2 cellular contexts compared by ENCODE assay signal in the genomic region with DNA sequence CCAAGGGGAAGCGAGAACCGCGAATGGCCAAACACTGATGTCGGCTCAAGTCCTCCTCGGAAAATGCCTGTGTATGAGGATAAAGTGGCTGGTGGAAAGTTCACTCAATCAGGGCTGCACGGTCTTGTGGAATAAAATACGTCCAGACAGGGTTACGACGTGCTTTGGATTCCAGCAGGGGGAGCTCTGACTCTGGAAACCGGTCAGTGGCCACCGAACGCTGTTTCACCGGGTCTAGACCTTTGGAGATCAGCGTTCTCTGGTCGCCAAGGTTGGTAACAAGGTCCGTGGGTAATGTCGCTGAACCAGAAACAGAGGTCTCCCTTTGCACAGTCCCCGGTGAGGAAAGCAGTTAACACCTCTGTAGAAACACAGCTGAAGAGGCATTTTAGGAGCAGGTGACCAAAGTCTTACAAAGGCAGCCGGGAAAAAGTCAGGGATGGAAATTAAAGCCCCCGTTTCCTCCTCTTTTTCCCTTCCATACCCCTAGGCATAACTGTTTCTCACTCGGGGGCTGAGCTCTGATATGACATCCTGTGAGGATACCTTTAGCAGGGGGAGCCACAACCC.
A peak's percentile ranks its signal among the peaks of the same experiment; 100 is the strongest.
TF ChIP-seq lines count a peak whose summit lies in the region.

No MANE protein-coding gene starts in this region.

TF ChIP-seq in HEK293, 187 proteins besides CTCF, POLR2A, EP300 and RAD21 (continued from another document and continues in another):
- TF ChIP-seq, protein P1, sequence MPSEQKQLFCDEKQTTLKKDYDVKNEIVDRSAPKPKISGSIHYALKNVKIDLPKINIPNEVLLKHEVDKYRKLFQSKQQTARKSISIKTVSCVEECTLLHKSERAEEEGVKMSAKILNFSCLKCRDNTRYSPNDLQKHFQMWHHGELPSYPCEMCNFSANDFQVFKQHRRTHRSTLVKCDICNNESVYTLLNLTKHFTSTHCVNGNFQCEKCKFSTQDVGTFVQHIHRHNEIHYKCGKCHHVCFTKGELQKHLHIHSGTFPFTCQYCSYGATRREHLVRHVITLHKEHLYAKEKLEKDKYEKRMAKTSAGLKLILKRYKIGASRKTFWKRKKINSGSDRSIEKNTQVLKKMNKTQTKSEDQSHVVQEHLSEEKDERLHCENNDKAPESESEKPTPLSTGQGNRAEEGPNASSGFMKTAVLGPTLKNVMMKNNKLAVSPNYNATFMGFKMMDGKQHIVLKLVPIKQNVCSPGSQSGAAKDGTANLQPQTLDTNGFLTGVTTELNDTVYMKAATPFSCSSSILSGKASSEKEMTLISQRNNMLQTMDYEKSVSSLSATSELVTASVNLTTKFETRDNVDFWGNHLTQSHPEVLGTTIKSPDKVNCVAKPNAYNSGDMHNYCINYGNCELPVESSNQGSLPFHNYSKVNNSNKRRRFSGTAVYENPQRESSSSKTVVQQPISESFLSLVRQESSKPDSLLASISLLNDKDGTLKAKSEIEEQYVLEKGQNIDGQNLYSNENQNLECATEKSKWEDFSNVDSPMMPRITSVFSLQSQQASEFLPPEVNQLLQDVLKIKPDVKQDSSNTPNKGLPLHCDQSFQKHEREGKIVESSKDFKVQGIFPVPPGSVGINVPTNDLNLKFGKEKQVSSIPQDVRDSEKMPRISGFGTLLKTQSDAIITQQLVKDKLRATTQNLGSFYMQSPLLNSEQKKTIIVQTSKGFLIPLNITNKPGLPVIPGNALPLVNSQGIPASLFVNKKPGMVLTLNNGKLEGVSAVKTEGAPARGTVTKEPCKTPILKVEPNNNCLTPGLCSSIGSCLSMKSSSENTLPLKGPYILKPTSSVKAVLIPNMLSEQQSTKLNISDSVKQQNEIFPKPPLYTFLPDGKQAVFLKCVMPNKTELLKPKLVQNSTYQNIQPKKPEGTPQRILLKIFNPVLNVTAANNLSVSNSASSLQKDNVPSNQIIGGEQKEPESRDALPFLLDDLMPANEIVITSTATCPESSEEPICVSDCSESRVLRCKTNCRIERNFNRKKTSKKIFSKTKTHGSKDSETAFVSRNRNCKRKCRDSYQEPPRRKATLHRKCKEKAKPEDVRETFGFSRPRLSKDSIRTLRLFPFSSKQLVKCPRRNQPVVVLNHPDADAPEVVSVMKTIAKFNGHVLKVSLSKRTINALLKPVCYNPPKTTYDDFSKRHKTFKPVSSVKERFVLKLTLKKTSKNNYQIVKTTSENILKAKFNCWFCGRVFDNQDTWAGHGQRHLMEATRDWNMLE (tag by site-specific recombination; conservative IDR thresholded peaks at IDR 0.05; ENCODE audit: low read depth): no peak
- TF ChIP-seq TCF7L2 (IDR thresholded peaks at IDR 0.05; ENCODE audit: borderline replicate concordance, low read depth, low read length): no peak
- TF ChIP-seq, protein P2, sequence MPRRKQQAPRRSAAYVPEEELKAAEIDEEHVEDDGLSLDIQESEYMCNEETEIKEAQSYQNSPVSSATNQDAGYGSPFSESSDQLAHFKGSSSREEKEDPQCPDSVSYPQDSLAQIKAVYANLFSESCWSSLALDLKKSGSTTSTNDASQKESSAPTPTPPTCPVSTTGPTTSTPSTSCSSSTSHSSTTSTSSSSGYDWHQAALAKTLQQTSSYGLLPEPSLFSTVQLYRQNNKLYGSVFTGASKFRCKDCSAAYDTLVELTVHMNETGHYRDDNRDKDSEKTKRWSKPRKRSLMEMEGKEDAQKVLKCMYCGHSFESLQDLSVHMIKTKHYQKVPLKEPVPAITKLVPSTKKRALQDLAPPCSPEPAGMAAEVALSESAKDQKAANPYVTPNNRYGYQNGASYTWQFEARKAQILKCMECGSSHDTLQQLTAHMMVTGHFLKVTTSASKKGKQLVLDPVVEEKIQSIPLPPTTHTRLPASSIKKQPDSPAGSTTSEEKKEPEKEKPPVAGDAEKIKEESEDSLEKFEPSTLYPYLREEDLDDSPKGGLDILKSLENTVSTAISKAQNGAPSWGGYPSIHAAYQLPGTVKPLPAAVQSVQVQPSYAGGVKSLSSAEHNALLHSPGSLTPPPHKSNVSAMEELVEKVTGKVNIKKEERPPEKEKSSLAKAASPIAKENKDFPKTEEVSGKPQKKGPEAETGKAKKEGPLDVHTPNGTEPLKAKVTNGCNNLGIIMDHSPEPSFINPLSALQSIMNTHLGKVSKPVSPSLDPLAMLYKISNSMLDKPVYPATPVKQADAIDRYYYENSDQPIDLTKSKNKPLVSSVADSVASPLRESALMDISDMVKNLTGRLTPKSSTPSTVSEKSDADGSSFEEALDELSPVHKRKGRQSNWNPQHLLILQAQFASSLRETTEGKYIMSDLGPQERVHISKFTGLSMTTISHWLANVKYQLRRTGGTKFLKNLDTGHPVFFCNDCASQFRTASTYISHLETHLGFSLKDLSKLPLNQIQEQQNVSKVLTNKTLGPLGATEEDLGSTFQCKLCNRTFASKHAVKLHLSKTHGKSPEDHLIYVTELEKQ (tag by site-specific recombination; IDR thresholded peaks at IDR 0.05; ENCODE audit: borderline replicate concordance): no peak
- no peak for TF ChIP-seq GLI2 (tag by site-specific recombination; IDR thresholded peaks at IDR 0.05; ENCODE audit: borderline replicate concordance, low read depth)
- no peak for TF ChIP-seq ZNF843 (tag by site-specific recombination; IDR thresholded peaks at IDR 0.05)
- TF ChIP-seq ZNF76 (tag by site-specific recombination; IDR thresholded peaks at IDR 0.05; ENCODE audit: borderline replicate concordance, low read depth): no peak
- no peak for TF ChIP-seq ZNF785 (tag by site-specific recombination; IDR thresholded peaks at IDR 0.05)
- no peak for TF ChIP-seq ZNF140 (tag by site-specific recombination; IDR thresholded peaks at IDR 0.05)
- TF ChIP-seq ZBTB20 (tag by site-specific recombination; IDR thresholded peaks at IDR 0.05): no peak
- no peak for TF ChIP-seq OSR2 (tag by site-specific recombination; IDR thresholded peaks at IDR 0.05)
- TF ChIP-seq ZNF707 (tag by site-specific recombination; IDR thresholded peaks at IDR 0.05): no peak
- TF ChIP-seq, protein P3, sequence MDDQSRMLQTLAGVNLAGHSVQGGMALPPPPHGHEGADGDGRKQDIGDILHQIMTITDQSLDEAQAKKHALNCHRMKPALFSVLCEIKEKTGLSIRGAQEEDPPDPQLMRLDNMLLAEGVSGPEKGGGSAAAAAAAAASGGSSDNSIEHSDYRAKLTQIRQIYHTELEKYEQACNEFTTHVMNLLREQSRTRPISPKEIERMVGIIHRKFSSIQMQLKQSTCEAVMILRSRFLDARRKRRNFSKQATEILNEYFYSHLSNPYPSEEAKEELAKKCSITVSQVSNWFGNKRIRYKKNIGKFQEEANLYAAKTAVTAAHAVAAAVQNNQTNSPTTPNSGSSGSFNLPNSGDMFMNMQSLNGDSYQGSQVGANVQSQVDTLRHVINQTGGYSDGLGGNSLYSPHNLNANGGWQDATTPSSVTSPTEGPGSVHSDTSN (CRISPR knock-in tag; IDR thresholded peaks at IDR 0.05): no peak
- TF ChIP-seq, protein P4, sequence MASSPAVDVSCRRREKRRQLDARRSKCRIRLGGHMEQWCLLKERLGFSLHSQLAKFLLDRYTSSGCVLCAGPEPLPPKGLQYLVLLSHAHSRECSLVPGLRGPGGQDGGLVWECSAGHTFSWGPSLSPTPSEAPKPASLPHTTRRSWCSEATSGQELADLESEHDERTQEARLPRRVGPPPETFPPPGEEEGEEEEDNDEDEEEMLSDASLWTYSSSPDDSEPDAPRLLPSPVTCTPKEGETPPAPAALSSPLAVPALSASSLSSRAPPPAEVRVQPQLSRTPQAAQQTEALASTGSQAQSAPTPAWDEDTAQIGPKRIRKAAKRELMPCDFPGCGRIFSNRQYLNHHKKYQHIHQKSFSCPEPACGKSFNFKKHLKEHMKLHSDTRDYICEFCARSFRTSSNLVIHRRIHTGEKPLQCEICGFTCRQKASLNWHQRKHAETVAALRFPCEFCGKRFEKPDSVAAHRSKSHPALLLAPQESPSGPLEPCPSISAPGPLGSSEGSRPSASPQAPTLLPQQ (tag by site-specific recombination; IDR thresholded peaks at IDR 0.05): no peak
- no peak for TF ChIP-seq ZNF777 (tag by site-specific recombination; IDR thresholded peaks at IDR 0.05; ENCODE audit: borderline replicate concordance)
- no peak for TF ChIP-seq ZNF621 (tag by site-specific recombination; IDR thresholded peaks at IDR 0.05)

TF ChIP-seq in GM12878, 131 proteins besides CTCF, POLR2A, EP300 and RAD21 (continued from another document):
- TF ChIP-seq HDAC6 (IDR thresholded peaks at IDR 0.05; ENCODE audit: unreplicated experiment) (no peak), ZNF622 (IDR thresholded peaks at IDR 0.05) (no peak), RELA (IDR thresholded peaks at IDR 0.05; ENCODE audit: borderline replicate concordance, partially characterized antibody) (no peak), SMAD1 (IDR thresholded peaks at IDR 0.05; ENCODE audit: low read depth, partially characterized antibody) (no peak), BMI1 (IDR thresholded peaks at IDR 0.05; ENCODE audit: borderline replicate concordance) (no peak), SMC3 (IDR thresholded peaks at IDR 0.05; ENCODE audit: borderline replicate concordance, low read length) (peak; percentile 86), NFYA (IDR thresholded peaks at IDR 0.05; ENCODE audit: borderline replicate concordance, low read depth, low read length) (no peak), JUNB (IDR thresholded peaks at IDR 0.05) (no peak), SMARCA5 (IDR thresholded peaks at IDR 0.05) (0 out of 2 replicates have a peak, but pooled peaks have one; percentile 37), YY1 (IDR thresholded peaks at IDR 0.05; ENCODE audit: low read depth, low read length) (peak; percentile 70), POU2F2 (IDR thresholded peaks at IDR 0.05; ENCODE audit: borderline replicate concordance, low read depth, low read length) (0 out of 3 replicates have a peak, but pooled peaks have one; percentile 12), SUPT20H (IDR thresholded peaks at IDR 0.05; ENCODE audit: borderline replicate concordance, control insufficient read depth, low read depth, low read length) (no peak), SIN3A (IDR thresholded peaks at IDR 0.05; ENCODE audit: low read depth, low read length) (no peak), EGR1 (IDR thresholded peaks at IDR 0.05; ENCODE audit: borderline replicate concordance in 1 of 2, low read depth in 2 of 2, low read length in 2 of 2) (no peak)
- TF ChIP-seq, protein P5, sequence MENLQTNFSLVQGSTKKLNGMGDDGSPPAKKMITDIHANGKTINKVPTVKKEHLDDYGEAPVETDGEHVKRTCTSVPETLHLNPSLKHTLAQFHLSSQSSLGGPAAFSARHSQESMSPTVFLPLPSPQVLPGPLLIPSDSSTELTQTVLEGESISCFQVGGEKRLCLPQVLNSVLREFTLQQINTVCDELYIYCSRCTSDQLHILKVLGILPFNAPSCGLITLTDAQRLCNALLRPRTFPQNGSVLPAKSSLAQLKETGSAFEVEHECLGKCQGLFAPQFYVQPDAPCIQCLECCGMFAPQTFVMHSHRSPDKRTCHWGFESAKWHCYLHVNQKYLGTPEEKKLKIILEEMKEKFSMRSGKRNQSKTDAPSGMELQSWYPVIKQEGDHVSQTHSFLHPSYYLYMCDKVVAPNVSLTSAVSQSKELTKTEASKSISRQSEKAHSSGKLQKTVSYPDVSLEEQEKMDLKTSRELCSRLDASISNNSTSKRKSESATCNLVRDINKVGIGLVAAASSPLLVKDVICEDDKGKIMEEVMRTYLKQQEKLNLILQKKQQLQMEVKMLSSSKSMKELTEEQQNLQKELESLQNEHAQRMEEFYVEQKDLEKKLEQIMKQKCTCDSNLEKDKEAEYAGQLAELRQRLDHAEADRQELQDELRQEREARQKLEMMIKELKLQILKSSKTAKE (IDR thresholded peaks at IDR 0.05; ENCODE audit: low read depth, poor library complexity, severe bottlenecking): no peak
- TF ChIP-seq, protein P6, sequence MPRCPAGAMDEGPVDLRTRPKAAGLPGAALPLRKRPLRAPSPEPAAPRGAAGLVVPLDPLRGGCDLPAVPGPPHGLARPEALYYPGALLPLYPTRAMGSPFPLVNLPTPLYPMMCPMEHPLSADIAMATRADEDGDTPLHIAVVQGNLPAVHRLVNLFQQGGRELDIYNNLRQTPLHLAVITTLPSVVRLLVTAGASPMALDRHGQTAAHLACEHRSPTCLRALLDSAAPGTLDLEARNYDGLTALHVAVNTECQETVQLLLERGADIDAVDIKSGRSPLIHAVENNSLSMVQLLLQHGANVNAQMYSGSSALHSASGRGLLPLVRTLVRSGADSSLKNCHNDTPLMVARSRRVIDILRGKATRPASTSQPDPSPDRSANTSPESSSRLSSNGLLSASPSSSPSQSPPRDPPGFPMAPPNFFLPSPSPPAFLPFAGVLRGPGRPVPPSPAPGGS (IDR thresholded peaks at IDR 0.05; ENCODE audit: borderline replicate concordance, insufficient read depth, low read depth, low read length, poor library complexity, severe bottlenecking): no peak
- TF ChIP-seq, protein P7, sequence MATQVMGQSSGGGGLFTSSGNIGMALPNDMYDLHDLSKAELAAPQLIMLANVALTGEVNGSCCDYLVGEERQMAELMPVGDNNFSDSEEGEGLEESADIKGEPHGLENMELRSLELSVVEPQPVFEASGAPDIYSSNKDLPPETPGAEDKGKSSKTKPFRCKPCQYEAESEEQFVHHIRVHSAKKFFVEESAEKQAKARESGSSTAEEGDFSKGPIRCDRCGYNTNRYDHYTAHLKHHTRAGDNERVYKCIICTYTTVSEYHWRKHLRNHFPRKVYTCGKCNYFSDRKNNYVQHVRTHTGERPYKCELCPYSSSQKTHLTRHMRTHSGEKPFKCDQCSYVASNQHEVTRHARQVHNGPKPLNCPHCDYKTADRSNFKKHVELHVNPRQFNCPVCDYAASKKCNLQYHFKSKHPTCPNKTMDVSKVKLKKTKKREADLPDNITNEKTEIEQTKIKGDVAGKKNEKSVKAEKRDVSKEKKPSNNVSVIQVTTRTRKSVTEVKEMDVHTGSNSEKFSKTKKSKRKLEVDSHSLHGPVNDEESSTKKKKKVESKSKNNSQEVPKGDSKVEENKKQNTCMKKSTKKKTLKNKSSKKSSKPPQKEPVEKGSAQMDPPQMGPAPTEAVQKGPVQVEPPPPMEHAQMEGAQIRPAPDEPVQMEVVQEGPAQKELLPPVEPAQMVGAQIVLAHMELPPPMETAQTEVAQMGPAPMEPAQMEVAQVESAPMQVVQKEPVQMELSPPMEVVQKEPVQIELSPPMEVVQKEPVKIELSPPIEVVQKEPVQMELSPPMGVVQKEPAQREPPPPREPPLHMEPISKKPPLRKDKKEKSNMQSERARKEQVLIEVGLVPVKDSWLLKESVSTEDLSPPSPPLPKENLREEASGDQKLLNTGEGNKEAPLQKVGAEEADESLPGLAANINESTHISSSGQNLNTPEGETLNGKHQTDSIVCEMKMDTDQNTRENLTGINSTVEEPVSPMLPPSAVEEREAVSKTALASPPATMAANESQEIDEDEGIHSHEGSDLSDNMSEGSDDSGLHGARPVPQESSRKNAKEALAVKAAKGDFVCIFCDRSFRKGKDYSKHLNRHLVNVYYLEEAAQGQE (IDR thresholded peaks at IDR 0.05; ENCODE audit: low read depth, low read length): no peak
- TF ChIP-seq, protein P8, sequence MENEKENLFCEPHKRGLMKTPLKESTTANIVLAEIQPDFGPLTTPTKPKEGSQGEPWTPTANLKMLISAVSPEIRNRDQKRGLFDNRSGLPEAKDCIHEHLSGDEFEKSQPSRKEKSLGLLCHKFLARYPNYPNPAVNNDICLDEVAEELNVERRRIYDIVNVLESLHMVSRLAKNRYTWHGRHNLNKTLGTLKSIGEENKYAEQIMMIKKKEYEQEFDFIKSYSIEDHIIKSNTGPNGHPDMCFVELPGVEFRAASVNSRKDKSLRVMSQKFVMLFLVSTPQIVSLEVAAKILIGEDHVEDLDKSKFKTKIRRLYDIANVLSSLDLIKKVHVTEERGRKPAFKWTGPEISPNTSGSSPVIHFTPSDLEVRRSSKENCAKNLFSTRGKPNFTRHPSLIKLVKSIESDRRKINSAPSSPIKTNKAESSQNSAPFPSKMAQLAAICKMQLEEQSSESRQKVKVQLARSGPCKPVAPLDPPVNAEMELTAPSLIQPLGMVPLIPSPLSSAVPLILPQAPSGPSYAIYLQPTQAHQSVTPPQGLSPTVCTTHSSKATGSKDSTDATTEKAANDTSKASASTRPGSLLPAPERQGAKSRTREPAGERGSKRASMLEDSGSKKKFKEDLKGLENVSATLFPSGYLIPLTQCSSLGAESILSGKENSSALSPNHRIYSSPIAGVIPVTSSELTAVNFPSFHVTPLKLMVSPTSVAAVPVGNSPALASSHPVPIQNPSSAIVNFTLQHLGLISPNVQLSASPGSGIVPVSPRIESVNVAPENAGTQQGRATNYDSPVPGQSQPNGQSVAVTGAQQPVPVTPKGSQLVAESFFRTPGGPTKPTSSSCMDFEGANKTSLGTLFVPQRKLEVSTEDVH (IDR thresholded peaks at IDR 0.05; ENCODE audit: low read depth, partially characterized antibody): no peak
